Comparison of ENCODE assay signal across 17 cellular contexts in the genomic region with DNA sequence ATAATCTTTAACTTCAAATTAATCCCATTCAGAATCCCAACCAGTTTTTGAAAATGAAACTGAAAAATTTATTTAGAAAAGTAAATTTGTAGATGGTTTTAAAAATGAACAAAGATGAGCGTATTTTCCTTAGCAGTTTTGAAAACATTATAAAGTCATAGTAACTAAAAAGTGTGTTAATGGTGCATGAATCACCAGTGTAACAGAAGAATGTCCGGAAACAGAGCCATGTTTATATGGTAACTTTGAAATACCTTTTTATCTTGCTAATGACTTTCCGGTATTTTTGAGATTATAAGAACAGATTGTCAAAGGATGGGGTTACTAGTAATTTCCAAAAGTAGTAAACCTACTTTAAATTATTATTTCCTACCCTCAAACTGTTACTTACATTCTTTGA.
"Had no signal": no experiment of that assay in that cellular context is flagged by ENCODE, and none has a peak within 500 bp of the region (broad histone marks: within the 10 kb centered on the region; RNA-seq: fewer than 3 reads in every experiment).

No MANE protein-coding gene starts in this region.

- H3K4me3 Mint-ChIP-seq: activated B cell treated with CpG ODN at 0.5 μM for 24 hours; activated CD4-positive, alpha-beta T cell treated with anti-CD3 and anti-CD28 coated beads, Interleukin-2, amount 10 ng/mL, durations not matched to agents 24 days and 14 days; activated naive CD4-positive, alpha-beta T cell treated with anti-CD3 and anti-CD28 coated beads, Interleukin-2, amount 50 U/mL, for 24 hours had no signal

- H3K27me3 Mint-ChIP-seq: activated B cell treated with CpG ODN at 0.5 μM for 24 hours; activated CD4-positive, alpha-beta T cell treated with anti-CD3 and anti-CD28 coated beads, Interleukin-2, amount 10 ng/mL, durations not matched to agents 24 days and 14 days; activated naive CD4-positive, alpha-beta T cell treated with anti-CD3 and anti-CD28 coated beads, Interleukin-2, amount 50 U/mL, for 24 hours had no signal

- H3K27me3 ChIP-seq: brain microvascular endothelial cell, gastrocnemius medialis, tibial artery, vagina had no signal

- H3K36me3 Mint-ChIP-seq: activated naive CD4-positive, alpha-beta T cell treated with anti-CD3 and anti-CD28 coated beads, Interleukin-2, amount 50 U/mL, for 24 hours had no signal

- H3K9me3 ChIP-seq: gastrocnemius medialis, tibial artery, vagina had no signal

- FAIRE-seq: TTC549 had no signal

- ATAC-seq: gastrocnemius medialis had no signal

- H3K4me1 ChIP-seq: gastrocnemius medialis, parathyroid adenoma, tibial artery, vagina had no signal

- H3K4me1 Mint-ChIP-seq: activated B cell treated with CpG ODN at 0.5 μM for 24 hours; activated CD4-positive, alpha-beta T cell treated with anti-CD3 and anti-CD28 coated beads, Interleukin-2, amount 10 ng/mL, durations not matched to agents 24 days and 14 days; activated naive CD4-positive, alpha-beta T cell treated with anti-CD3 and anti-CD28 coated beads, Interleukin-2, amount 50 U/mL, for 24 hours had no signal

- DNase-seq: activated B cell treated with CpG ODN at 0.5 μM for 24 hours; activated CD4-positive, alpha-beta T cell treated with anti-CD3 and anti-CD28 coated beads, Interleukin-2, amount 10 ng/mL, durations not matched to agents 24 days and 14 days; activated CD8-positive, alpha-beta memory T cell treated with anti-CD3 and anti-CD28 coated beads for 24 hours; activated T-cell treated with anti-CD3 and anti-CD28 coated beads for 4 hours; amniotic stem cell; brain microvascular endothelial cell; gastrocnemius medialis; kidney glomerular epithelial cell; midbrain; retina; T-helper 2 cell; tibial artery had no signal

- H3K27ac ChIP-seq: brain microvascular endothelial cell, gastrocnemius medialis, parathyroid adenoma, tibial artery, vagina had no signal

- H3K36me3 ChIP-seq: gastrocnemius medialis, vagina had no signal

- H3K4me3 ChIP-seq: gastrocnemius medialis, tibial artery, vagina had no signal

- H3K27ac Mint-ChIP-seq: activated B cell treated with CpG ODN at 0.5 μM for 24 hours; activated CD4-positive, alpha-beta T cell treated with anti-CD3 and anti-CD28 coated beads, Interleukin-2, amount 10 ng/mL, durations not matched to agents 24 days and 14 days; activated naive CD4-positive, alpha-beta T cell treated with anti-CD3 and anti-CD28 coated beads, Interleukin-2, amount 50 U/mL, for 24 hours; activated T-helper 2 cell treated with anti-CD3 and anti-CD28 coated beads, Interferon-gamma antibody, Interleukin-2, Interleukin-4, amounts not matched to agents 10 μg/mL and 5 μg/mL and 100 μg/mL, durations not matched to agents 14 hours and 24 hours and 36 hours had no signal

- H3K9me3 Mint-ChIP-seq: activated B cell treated with CpG ODN at 0.5 μM for 24 hours; activated CD4-positive, alpha-beta T cell treated with anti-CD3 and anti-CD28 coated beads, Interleukin-2, amount 10 ng/mL, durations not matched to agents 24 days and 14 days; activated naive CD4-positive, alpha-beta T cell treated with anti-CD3 and anti-CD28 coated beads, Interleukin-2, amount 50 U/mL, for 24 hours; activated T-helper 2 cell treated with anti-CD3 and anti-CD28 coated beads, Interferon-gamma antibody, Interleukin-2, Interleukin-4, amounts not matched to agents 10 μg/mL and 5 μg/mL and 100 μg/mL, durations not matched to agents 14 hours and 24 hours and 36 hours had no signal
